15 cellular contexts compared by ENCODE assay signal in the genomic region with DNA sequence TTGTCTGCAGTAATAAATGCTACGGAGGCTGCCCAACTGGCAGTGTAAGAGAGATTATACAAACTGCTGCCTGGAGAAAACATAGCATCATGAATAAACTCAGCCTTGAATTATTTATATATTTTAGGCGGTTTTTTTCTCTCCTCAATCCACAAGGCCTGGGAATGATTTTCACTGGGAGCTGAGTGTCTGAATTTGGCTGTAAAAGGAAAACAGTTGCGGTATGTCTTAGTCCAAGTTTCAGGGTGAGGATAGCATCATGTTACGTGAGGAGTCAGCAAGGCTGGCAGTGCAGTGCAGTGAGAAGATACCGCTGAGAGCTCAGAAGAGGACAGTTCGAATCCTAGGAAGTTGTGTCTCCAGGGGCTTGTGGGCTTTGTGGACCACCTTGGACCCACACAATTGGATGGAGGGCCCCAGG.
DNase-seq lines count a peak whose midpoint lies in the region; FAIRE-seq and TF ChIP-seq lines count a peak whose summit lies in the region.
"Had no signal": no experiment of that assay in that cellular context is flagged by ENCODE, and none has a peak within 500 bp of the region (broad histone marks: within the 10 kb centered on the region; RNA-seq: fewer than 3 reads in every experiment).

No MANE protein-coding gene starts in this region.

- POLR2A ChIA-PET in CD4-positive, alpha-beta memory T cell (lab: Charles Lee; ENCODE audit: partially characterized antibody), result no interaction called here

- peaks cover 0 to 4% (median 0%) of the 10 kb centered on the region in 8 donors for H3K9me3 Mint-ChIP-seq in CD4-positive, alpha-beta memory T cell
- H3K9me3 Mint-ChIP-seq: activated naive CD8-positive, alpha-beta T cell treated with anti-CD3 and anti-CD28 coated beads, Interleukin-2, amount 50 U/mL, for 24 hours had no signal

- TF ChIP-seq CTCF in HFF-Myc (IDR thresholded peaks at IDR 0.05; ENCODE audit: low read depth, low read length, missing control alignments), result no peak
- TF ChIP-seq CTCF in brain microvascular endothelial cell (IDR thresholded peaks at IDR 0.05; ENCODE audit: low read depth, low read length, missing control alignments), result no peak

- H3K9me3 ChIP-seq in small intestine (ENCODE audit: control insufficient read depth, low read depth), result no peaks in the 10 kb centered on the region
- H3K9me3 ChIP-seq in CD4-positive, alpha-beta memory T cell (ENCODE audit: control insufficient read depth in 1 of 2, low read length in 2 of 2), result no peaks in the 10 kb centered on the region

- peaks cover 0 to 3% of the 10 kb centered on the region in 2 donors for H3K27me3 Mint-ChIP-seq in CD4-positive, alpha-beta memory T cell

- in situ Hi-C loops in brain microvascular endothelial cell (cut with HindIII; ENCODE audit: low pct_ligation_motif_present, low sequenced_read_pairs), result no loop called here

- intact Hi-C loops in CD4-positive, alpha-beta memory T cell (cut with micrococcal nuclease), result no loop called here

- CTCF ChIA-PET in CD4-positive, alpha-beta memory T cell (lab: Charles Lee; ENCODE audit: partially characterized antibody), result no interaction called here

- H3K4me3 ChIP-seq in HFF-Myc (replicated peaks; ENCODE audit: low read depth, low read length) (no peak overlapping the region), brain microvascular endothelial cell (ENCODE audit: low read depth, low read length) (no peak overlapping the region), small intestine (ENCODE audit: low read depth in 1 of 2, low read length in 2 of 2) (no peak overlapping the region)
- H3K4me3 ChIP-seq in CD4-positive, alpha-beta memory T cell (ENCODE audit: low read length in 2 of 2), result no peak overlapping the region

- no peak for FAIRE-seq in small intestine (lab: Jason Lieb, UNC)
- FAIRE-seq: D721Med, kidney had no signal

- H3K36me3 ChIP-seq in brain microvascular endothelial cell (replicated peaks), result no peaks in the 10 kb centered on the region
- no peaks in the 10 kb centered on the region for H3K36me3 ChIP-seq in small intestine (ENCODE audit: control insufficient read depth in 2 of 2, insufficient read depth in 2 of 2, low read length in 2 of 2)
- no peaks in the 10 kb centered on the region for H3K36me3 ChIP-seq in CD4-positive, alpha-beta memory T cell (ENCODE audit: insufficient read depth, low read length)
- H3K36me3 ChIP-seq: WERI-Rb-1 had no signal

- H3K4me3 Mint-ChIP-seq in CD4-positive, alpha-beta memory T cell, result no peak overlapping the region
- H3K4me3 Mint-ChIP-seq: activated naive CD8-positive, alpha-beta T cell treated with anti-CD3 and anti-CD28 coated beads, Interleukin-2, amount 50 U/mL, for 24 hours had no signal

- H3K4me1 Mint-ChIP-seq in CD4-positive, alpha-beta memory T cell, result no peaks in the 10 kb centered on the region
- H3K4me1 Mint-ChIP-seq: activated naive CD8-positive, alpha-beta T cell treated with anti-CD3 and anti-CD28 coated beads, Interleukin-2, amount 50 U/mL, for 24 hours had no signal

- no peaks in the 10 kb centered on the region for H3K36me3 Mint-ChIP-seq in CD4-positive, alpha-beta memory T cell

- peak overlapping the region; percentile 98 for H3K27ac ChIP-seq in brain microvascular endothelial cell
- no peak overlapping the region for H3K27ac ChIP-seq in small intestine (ENCODE audit: low read depth in 1 of 2, low read length in 1 of 2)
- H3K27ac ChIP-seq in CD4-positive, alpha-beta memory T cell (ENCODE audit: low read depth, low read length), result no peak overlapping the region
- H3K27ac ChIP-seq: WERI-Rb-1 had no signal

- H3K27me3 ChIP-seq in brain microvascular endothelial cell (replicated peaks) (no peaks in the 10 kb centered on the region), small intestine (ENCODE audit: control insufficient read depth in 2 of 2, insufficient read depth in 2 of 2, low read length in 2 of 2) (no peaks in the 10 kb centered on the region)
- no peaks in the 10 kb centered on the region for H3K27me3 ChIP-seq in CD4-positive, alpha-beta memory T cell (ENCODE audit: insufficient read depth, low read length)

- H3K4me1 ChIP-seq in small intestine (ENCODE audit: control insufficient read depth in 2 of 2, insufficient read depth in 1 of 2, low read depth in 1 of 2, low read length in 1 of 2), result peaks cover 0 to 3% of the 10 kb centered on the region in 2 donors
- H3K4me1 ChIP-seq in CD4-positive, alpha-beta memory T cell (ENCODE audit: insufficient read depth, low read length), result no peaks in the 10 kb centered on the region

- no peak overlapping the region for H3K27ac Mint-ChIP-seq in CD4-positive, alpha-beta memory T cell
- H3K27ac Mint-ChIP-seq: activated naive CD8-positive, alpha-beta T cell treated with anti-CD3 and anti-CD28 coated beads, Interleukin-2, amount 50 U/mL, for 24 hours had no signal

- 69 to 79% (median 74%) methylated on average over 6 of the region's 6 CpGs for WGBS in small intestine, 3 donors

- peak; percentile 91 for DNase-seq in HFF-Myc (ENCODE audit: extremely low read depth, low read depth)
- DNase-seq in brain microvascular endothelial cell, result peak; percentile 90
- peak; percentile 88 for DNase-seq in iris pigment epithelial cell (ENCODE audit: low read depth)
- peak; percentile 22 for DNase-seq in superior temporal gyrus (ENCODE audit: extremely low spot score)
- no peak for DNase-seq in small intestine
- no peak for DNase-seq in CD4-positive, alpha-beta memory T cell
- DNase-seq in cerebellar cortex (ENCODE audit: low spot score), result no peak
- DNase-seq: activated CD8-positive, alpha-beta memory T cell treated with anti-CD3 and anti-CD28 coated beads, Interleukin-2, amount 50 U/mL, for 4 hours; activated naive CD8-positive, alpha-beta T cell treated with anti-CD3 and anti-CD28 coated beads, Interleukin-2, amount 50 U/mL, for 24 hours; erythroblast; kidney; NCI-H345; stimulated activated naive CD4-positive, alpha-beta T cell treated with Interleukin-2 at 50 U/mL for 16 hours; WERI-Rb-1 had no signal

Comparison
In these comparisons a context has a peak if more than half of its experiments do, and no peak if none do; other contexts are left out.
1. DNase-seq: peak in HFF-Myc (single experiment), brain microvascular endothelial cell (single experiment), iris pigment epithelial cell (single experiment) and superior temporal gyrus (single experiment); none in small intestine (single experiment), CD4-positive, alpha-beta memory T cell (0 of 5) and cerebellar cortex (single experiment).